In genomic region chr17:74513987-74514631, GRCh38 we compare ENCODE assay signal across 1 cellular context.
TF ChIP-seq lines count a peak whose summit lies in the region.

No MANE protein-coding gene starts in this region.

TF ChIP-seq in K562, 482 proteins besides CTCF, POLR2A, EP300 and RAD21 (continued from another document and continues in another):
- TF ChIP-seq ESRRA (IDR thresholded peaks at IDR 0.05; ENCODE audit: borderline replicate concordance, low read depth) = peak; percentile 13; the same call in 1 of the 2 replicates
- TF ChIP-seq POLR3A (IDR thresholded peaks at IDR 0.05; ENCODE audit: borderline replicate concordance, extremely low read depth, insufficient read depth, insufficient read length) = no peak
- TF ChIP-seq, protein P1, sequence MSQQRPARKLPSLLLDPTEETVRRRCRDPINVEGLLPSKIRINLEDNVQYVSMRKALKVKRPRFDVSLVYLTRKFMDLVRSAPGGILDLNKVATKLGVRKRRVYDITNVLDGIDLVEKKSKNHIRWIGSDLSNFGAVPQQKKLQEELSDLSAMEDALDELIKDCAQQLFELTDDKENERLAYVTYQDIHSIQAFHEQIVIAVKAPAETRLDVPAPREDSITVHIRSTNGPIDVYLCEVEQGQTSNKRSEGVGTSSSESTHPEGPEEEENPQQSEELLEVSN (IDR thresholded peaks at IDR 0.05; ENCODE audit: borderline replicate concordance in 1 of 2, extremely low read depth in 1 of 2, insufficient read depth in 1 of 2, insufficient read length in 1 of 2, low read depth in 1 of 2, low read length in 1 of 2, poor library complexity in 1 of 2, severe bottlenecking in 1 of 2) = peak in 1 of 2 experiments; percentile 12
- TF ChIP-seq ZNF431 (CRISPR knock-in tag; IDR thresholded peaks at IDR 0.05) = peak; percentile 60; the same call in 1 of the 2 replicates
- TF ChIP-seq USF2 (CRISPR knock-in tag; IDR thresholded peaks at IDR 0.05) = peak; percentile 73
- TF ChIP-seq, protein P2, sequence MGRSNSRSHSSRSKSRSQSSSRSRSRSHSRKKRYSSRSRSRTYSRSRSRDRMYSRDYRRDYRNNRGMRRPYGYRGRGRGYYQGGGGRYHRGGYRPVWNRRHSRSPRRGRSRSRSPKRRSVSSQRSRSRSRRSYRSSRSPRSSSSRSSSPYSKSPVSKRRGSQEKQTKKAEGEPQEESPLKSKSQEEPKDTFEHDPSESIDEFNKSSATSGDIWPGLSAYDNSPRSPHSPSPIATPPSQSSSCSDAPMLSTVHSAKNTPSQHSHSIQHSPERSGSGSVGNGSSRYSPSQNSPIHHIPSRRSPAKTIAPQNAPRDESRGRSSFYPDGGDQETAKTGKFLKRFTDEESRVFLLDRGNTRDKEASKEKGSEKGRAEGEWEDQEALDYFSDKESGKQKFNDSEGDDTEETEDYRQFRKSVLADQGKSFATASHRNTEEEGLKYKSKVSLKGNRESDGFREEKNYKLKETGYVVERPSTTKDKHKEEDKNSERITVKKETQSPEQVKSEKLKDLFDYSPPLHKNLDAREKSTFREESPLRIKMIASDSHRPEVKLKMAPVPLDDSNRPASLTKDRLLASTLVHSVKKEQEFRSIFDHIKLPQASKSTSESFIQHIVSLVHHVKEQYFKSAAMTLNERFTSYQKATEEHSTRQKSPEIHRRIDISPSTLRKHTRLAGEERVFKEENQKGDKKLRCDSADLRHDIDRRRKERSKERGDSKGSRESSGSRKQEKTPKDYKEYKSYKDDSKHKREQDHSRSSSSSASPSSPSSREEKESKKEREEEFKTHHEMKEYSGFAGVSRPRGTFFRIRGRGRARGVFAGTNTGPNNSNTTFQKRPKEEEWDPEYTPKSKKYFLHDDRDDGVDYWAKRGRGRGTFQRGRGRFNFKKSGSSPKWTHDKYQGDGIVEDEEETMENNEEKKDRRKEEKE (IDR thresholded peaks at IDR 0.05; ENCODE audit: borderline replicate concordance in 1 of 2, control insufficient read depth in 1 of 2, low read depth in 2 of 2, low read length in 1 of 2) = no peak
- no peak for TF ChIP-seq HMGN3 (IDR thresholded peaks at IDR 0.05; ENCODE audit: borderline replicate concordance, extremely low read depth, insufficient read length, low read depth, low read length)
- no peak for TF ChIP-seq GATAD2B (IDR thresholded peaks at IDR 0.05; ENCODE audit: borderline replicate concordance)
- TF ChIP-seq EZH2 (IDR thresholded peaks at IDR 0.05; ENCODE audit: borderline replicate concordance, low read depth, low read length) = no peak
- TF ChIP-seq NR2C2 (CRISPR knock-in tag; IDR thresholded peaks at IDR 0.05) = peak; percentile 71; the same call in 1 of the 2 replicates
- TF ChIP-seq NR2C2 (tag; IDR thresholded peaks at IDR 0.05) = no peak
- TF ChIP-seq, protein P3, sequence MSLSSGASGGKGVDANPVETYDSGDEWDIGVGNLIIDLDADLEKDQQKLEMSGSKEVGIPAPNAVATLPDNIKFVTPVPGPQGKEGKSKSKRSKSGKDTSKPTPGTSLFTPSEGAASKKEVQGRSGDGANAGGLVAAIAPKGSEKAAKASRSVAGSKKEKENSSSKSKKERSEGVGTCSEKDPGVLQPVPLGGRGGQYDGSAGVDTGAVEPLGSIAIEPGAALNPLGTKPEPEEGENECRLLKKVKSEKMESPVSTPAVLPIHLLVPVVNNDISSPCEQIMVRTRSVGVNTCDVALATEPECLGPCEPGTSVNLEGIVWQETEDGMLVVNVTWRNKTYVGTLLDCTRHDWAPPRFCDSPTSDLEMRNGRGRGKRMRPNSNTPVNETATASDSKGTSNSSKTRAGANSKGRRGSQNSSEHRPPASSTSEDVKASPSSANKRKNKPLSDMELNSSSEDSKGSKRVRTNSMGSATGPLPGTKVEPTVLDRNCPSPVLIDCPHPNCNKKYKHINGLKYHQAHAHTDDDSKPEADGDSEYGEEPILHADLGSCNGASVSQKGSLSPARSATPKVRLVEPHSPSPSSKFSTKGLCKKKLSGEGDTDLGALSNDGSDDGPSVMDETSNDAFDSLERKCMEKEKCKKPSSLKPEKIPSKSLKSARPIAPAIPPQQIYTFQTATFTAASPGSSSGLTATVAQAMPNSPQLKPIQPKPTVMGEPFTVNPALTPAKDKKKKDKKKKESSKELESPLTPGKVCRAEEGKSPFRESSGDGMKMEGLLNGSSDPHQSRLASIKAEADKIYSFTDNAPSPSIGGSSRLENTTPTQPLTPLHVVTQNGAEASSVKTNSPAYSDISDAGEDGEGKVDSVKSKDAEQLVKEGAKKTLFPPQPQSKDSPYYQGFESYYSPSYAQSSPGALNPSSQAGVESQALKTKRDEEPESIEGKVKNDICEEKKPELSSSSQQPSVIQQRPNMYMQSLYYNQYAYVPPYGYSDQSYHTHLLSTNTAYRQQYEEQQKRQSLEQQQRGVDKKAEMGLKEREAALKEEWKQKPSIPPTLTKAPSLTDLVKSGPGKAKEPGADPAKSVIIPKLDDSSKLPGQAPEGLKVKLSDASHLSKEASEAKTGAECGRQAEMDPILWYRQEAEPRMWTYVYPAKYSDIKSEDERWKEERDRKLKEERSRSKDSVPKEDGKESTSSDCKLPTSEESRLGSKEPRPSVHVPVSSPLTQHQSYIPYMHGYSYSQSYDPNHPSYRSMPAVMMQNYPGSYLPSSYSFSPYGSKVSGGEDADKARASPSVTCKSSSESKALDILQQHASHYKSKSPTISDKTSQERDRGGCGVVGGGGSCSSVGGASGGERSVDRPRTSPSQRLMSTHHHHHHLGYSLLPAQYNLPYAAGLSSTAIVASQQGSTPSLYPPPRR (CRISPR knock-in tag; IDR thresholded peaks at IDR 0.05; ENCODE audit: borderline replicate concordance) = no peak
- TF ChIP-seq ZNF436 (CRISPR knock-in tag; IDR thresholded peaks at IDR 0.05) = no peak
- TF ChIP-seq MTA1 (IDR thresholded peaks at IDR 0.05; ENCODE audit: borderline replicate concordance) = 0 out of 2 replicates have a peak, but pooled peaks have one; percentile 47
- peak; percentile 78 for TF ChIP-seq SP1 (CRISPR knock-in tag; IDR thresholded peaks at IDR 0.05)
- peak; percentile 59; the same call in 1 of the 2 replicates for TF ChIP-seq NBN (IDR thresholded peaks at IDR 0.05; ENCODE audit: low read depth)
- no peak for TF ChIP-seq ZNF311 (CRISPR knock-in tag; IDR thresholded peaks at IDR 0.05)
- TF ChIP-seq, protein P4, sequence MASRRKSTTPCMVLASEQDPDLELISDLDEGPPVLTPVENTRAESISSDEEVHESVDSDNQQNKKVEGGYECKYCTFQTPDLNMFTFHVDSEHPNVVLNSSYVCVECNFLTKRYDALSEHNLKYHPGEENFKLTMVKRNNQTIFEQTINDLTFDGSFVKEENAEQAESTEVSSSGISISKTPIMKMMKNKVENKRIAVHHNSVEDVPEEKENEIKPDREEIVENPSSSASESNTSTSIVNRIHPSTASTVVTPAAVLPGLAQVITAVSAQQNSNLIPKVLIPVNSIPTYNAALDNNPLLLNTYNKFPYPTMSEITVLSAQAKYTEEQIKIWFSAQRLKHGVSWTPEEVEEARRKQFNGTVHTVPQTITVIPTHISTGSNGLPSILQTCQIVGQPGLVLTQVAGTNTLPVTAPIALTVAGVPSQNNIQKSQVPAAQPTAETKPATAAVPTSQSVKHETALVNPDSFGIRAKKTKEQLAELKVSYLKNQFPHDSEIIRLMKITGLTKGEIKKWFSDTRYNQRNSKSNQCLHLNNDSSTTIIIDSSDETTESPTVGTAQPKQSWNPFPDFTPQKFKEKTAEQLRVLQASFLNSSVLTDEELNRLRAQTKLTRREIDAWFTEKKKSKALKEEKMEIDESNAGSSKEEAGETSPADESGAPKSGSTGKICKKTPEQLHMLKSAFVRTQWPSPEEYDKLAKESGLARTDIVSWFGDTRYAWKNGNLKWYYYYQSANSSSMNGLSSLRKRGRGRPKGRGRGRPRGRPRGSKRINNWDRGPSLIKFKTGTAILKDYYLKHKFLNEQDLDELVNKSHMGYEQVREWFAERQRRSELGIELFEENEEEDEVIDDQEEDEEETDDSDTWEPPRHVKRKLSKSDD (conservative IDR thresholded peaks at IDR 0.05; ENCODE audit: low read length) = no peak
- TF ChIP-seq HINFP (tag; conservative IDR thresholded peaks at IDR 0.05; ENCODE audit: low read depth) = no peak
- TF ChIP-seq ZFPM2 (CRISPR knock-in tag; IDR thresholded peaks at IDR 0.05) = no peak
- no peak for TF ChIP-seq DNMT1 (IDR thresholded peaks at IDR 0.05)
- no peak for TF ChIP-seq KAT8 (IDR thresholded peaks at IDR 0.05; ENCODE audit: low read depth)
- TF ChIP-seq NFXL1 (CRISPR knock-in tag; IDR thresholded peaks at IDR 0.05) = no peak
- peak; percentile 57 for TF ChIP-seq BHLHE40 (IDR thresholded peaks at IDR 0.05; ENCODE audit: low read length)
- TF ChIP-seq ZNF274 (IDR thresholded peaks at IDR 0.05; ENCODE audit: borderline replicate concordance, low read depth, low read length) = no peak
- TF ChIP-seq ZNF785 (CRISPR knock-in tag; IDR thresholded peaks at IDR 0.05) = no peak
- TF ChIP-seq ZBTB2 (IDR thresholded peaks at IDR 0.05) = no peak
- TF ChIP-seq ZNF584 (CRISPR knock-in tag; IDR thresholded peaks at IDR 0.05; ENCODE audit: low read depth) = 0 out of 2 replicates have a peak, but pooled peaks have one; percentile 25
- TF ChIP-seq CBX5 (IDR thresholded peaks at IDR 0.05; ENCODE audit: borderline replicate concordance, low read depth) = no peak; the same call in 1 of the 2 replicates
- no peak for TF ChIP-seq ZNF24 (IDR thresholded peaks at IDR 0.05)
- TF ChIP-seq ZNF766 (CRISPR knock-in tag; conservative IDR thresholded peaks at IDR 0.05) = no peak; the same call in 1 of the 2 replicates
- no peak for TF ChIP-seq SMARCE1 (IDR thresholded peaks at IDR 0.05)
- no peak for TF ChIP-seq ZNF324 (CRISPR knock-in tag; IDR thresholded peaks at IDR 0.05)
- no peak for TF ChIP-seq FUS (optimal IDR thresholded peaks at IDR 0.05; ENCODE audit: low read depth, low read length)
- TF ChIP-seq, protein P5, sequence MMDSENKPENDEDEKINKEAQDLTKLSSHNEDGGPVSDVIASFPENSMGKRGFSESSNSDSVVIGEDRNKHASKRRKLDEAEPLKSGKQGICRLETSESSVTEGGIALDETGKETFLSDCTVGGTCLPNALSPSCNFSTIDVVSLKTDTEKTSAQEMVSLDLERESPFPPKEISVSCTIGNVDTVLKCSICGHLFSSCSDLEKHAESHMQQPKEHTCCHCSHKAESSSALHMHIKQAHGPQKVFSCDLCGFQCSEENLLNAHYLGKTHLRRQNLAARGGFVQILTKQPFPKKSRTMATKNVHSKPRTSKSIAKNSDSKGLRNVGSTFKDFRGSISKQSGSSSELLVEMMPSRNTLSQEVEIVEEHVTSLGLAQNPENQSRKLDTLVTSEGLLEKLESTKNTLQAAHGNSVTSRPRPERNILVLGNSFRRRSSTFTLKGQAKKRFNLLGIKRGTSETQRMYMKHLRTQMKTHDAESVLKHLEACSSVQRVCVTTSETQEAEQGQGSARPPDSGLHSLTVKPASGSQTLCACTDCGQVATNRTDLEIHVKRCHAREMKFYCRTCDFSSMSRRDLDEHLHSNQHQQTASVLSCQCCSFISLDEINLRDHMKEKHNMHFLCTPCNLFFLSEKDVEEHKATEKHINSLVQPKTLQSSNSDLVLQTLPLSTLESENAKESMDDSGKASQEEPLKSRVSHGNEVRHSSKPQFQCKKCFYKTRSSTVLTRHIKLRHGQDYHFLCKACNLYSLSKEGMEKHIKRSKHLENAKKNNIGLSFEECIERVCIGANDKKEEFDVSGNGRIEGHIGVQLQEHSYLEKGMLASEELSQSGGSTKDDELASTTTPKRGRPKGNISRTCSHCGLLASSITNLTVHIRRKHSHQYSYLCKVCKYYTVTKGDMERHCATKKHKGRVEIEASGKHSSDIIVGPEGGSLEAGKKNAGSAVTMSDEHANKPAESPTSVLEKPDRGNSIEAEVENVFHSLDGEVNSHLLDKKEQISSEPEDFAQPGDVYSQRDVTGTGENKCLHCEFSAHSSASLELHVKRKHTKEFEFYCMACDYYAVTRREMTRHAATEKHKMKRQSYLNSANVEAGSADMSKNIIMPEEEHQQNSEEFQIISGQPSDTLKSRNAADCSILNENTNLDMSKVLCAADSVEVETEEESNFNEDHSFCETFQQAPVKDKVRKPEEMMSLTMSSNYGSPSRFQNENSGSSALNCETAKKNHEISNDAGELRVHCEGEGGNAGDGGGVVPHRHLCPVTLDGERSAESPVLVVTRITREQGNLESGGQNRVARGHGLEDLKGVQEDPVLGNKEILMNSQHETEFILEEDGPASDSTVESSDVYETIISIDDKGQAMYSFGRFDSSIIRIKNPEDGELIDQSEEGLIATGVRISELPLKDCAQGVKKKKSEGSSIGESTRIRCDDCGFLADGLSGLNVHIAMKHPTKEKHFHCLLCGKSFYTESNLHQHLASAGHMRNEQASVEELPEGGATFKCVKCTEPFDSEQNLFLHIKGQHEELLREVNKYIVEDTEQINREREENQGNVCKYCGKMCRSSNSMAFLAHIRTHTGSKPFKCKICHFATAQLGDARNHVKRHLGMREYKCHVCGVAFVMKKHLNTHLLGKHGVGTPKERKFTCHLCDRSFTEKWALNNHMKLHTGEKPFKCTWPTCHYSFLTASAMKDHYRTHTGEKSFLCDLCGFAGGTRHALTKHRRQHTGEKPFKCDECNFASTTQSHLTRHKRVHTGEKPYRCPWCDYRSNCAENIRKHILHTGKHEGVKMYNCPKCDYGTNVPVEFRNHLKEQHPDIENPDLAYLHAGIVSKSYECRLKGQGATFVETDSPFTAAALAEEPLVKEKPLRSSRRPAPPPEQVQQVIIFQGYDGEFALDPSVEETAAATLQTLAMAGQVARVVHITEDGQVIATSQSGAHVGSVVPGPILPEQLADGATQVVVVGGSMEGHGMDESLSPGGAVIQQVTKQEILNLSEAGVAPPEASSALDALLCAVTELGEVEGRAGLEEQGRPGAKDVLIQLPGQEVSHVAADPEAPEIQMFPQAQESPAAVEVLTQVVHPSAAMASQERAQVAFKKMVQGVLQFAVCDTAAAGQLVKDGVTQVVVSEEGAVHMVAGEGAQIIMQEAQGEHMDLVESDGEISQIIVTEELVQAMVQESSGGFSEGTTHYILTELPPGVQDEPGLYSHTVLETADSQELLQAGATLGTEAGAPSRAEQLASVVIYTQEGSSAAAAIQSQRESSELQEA (IDR thresholded peaks at IDR 0.05; ENCODE audit: low read depth) = no peak
